Comparison of ENCODE assay signal across 12 cellular contexts in genomic region chr2:10414000-10414451, GRCh38. TPM values are rescaled to one million over a fixed set of nuclear protein-coding genes. Genes with fewer than 3 reads are reported as not detected.
DNase-seq lines count a peak whose midpoint lies in the region; ATAC-seq and TF ChIP-seq lines count a peak whose summit lies in the region.
"Had no signal": no experiment of that assay in that cellular context is flagged by ENCODE, and none has a peak within 500 bp of the region (broad histone marks: within the 10 kb centered on the region; RNA-seq: fewer than 3 reads in every experiment).

No MANE protein-coding gene starts in this region.

- H3K4me3 ChIP-seq in GM23248: no peak overlapping the region
- H3K4me3 ChIP-seq in PC-3 (ENCODE audit: low read length): no peak overlapping the region
- H3K4me3 ChIP-seq: breast epithelium, heart right ventricle, prostate gland had no signal

- H3K9me2 ChIP-seq in GM23248 (ENCODE audit: insufficient read depth) (no peaks in the 10 kb centered on the region), PC-3 (replicated peaks; ENCODE audit: low read length) (no peaks in the 10 kb centered on the region)

- H3K9me3 ChIP-seq in GM23248 (ENCODE audit: low read depth) (no peaks in the 10 kb centered on the region), PC-3 (ENCODE audit: low read length) (no peaks in the 10 kb centered on the region)
- H3K9me3 ChIP-seq: breast epithelium, Caco-2, prostate gland had no signal

- 82 to 92% methylated on average over 7 of the region's 7 CpGs for WGBS in GM23248 (ENCODE audit: low coverage in 1 of 2, low lambda C conversion rate in 2 of 2, missing lambda C conversion rate in 2 of 2), 2 experiments

- H2AFZ ChIP-seq in GM23248 (no peak overlapping the region), PC-3 (ENCODE audit: low read length) (no peak overlapping the region)

- ATAC-seq in PC-3 (peak; percentile 74), GM18870 (IDR thresholded peaks at IDR 0.05; ENCODE audit: unreplicated experiment) (no peak), HG02981 (IDR thresholded peaks at IDR 0.05; ENCODE audit: unreplicated experiment) (no peak)

- DNase-seq in AG08396 (ENCODE audit: low spot score): peak; percentile 67
- DNase-seq in GM23248: peak; percentile 58
- peak; percentile 89 for DNase-seq in PC-3
- DNase-seq in hepatic stellate cell (ENCODE audit: low spot score): peak; percentile 46
- DNase-seq in COLO829 (ENCODE audit: low spot score): no peak
- DNase-seq in foreskin melanocyte: no peak
- DNase-seq: Caco-2, heart right ventricle had no signal

- no peak for TF ChIP-seq CTCF in PC-3 (conservative IDR thresholded peaks at IDR 0.05; ENCODE audit: low read depth, low read length)

- H3K27me3 ChIP-seq in GM23248 (replicated peaks; ENCODE audit: insufficient read depth): no peaks in the 10 kb centered on the region
- no peaks in the 10 kb centered on the region for H3K27me3 ChIP-seq in PC-3 (ENCODE audit: low read length)
- H3K27me3 ChIP-seq: breast epithelium, heart right ventricle had no signal

- no peak overlapping the region for H3K27ac ChIP-seq in GM23248
- H3K27ac ChIP-seq in PC-3 (ENCODE audit: low read length): peak overlapping the region; percentile 58
- H3K27ac ChIP-seq: breast epithelium, heart right ventricle, prostate gland had no signal

- H3K9ac ChIP-seq in GM23248 (no peak overlapping the region), PC-3 (ENCODE audit: low read length) (no peak overlapping the region)

- H3K4me1 ChIP-seq in GM23248 (ENCODE audit: insufficient read depth) (peaks cover 7% of the 10 kb centered on the region), PC-3 (ENCODE audit: insufficient read depth, low read length) (peaks cover 34% of the 10 kb centered on the region)
- H3K4me1 ChIP-seq: breast epithelium, prostate gland had no signal

- H4K20me1 ChIP-seq in GM23248 (ENCODE audit: insufficient read depth) (no peaks in the 10 kb centered on the region), PC-3 (ENCODE audit: low read length) (no peaks in the 10 kb centered on the region)

- CTCF ChIA-PET in PC-3 (lab: Charles Lee): no interaction called here

- BruUV-seq in PC-3 (replicated peaks; lab: Mats Ljungman, UMichigan): no TSS peak

- POLR2A ChIA-PET in PC-3 (lab: Charles Lee; ENCODE audit: unreplicated experiment): no interaction called here

- no peaks in the 10 kb centered on the region for H3K36me3 ChIP-seq in GM23248 (ENCODE audit: low read depth)
- H3K36me3 ChIP-seq in PC-3 (ENCODE audit: low read depth, low read length): peaks cover 25% of the 10 kb centered on the region
- H3K36me3 ChIP-seq: breast epithelium, prostate gland had no signal

- intact Hi-C loops in PC-3 (cut with micrococcal nuclease): no loop called here

- in situ Hi-C loops in GM23248 (cut with MboI): loop anchor here (10.0 kb wide), 1 partner anchor 279 kb away; no protein-coding TSS in a partner anchor

- H3K4me2 ChIP-seq in GM23248 (ENCODE audit: unreplicated experiment) (no peak overlapping the region), PC-3 (ENCODE audit: low read length) (peak overlapping the region; percentile 13)

- H3K79me2 ChIP-seq in GM23248 (ENCODE audit: insufficient read depth) (no peaks in the 10 kb centered on the region), PC-3 (ENCODE audit: low read length) (peaks cover 64% of the 10 kb centered on the region)

- peaks cover under 1% of the 10 kb centered on the region for H3F3A ChIP-seq in GM23248 (ENCODE audit: insufficient read depth)
- no peaks in the 10 kb centered on the region for H3F3A ChIP-seq in PC-3 (ENCODE audit: low read length, unreplicated experiment)

RNA-seq across cellular contexts. Expression of gene ODC1, which starts 34.1 kb away (rescaled TPM):
- total RNA-seq in GM23248 (2014; rRNA removed; shearing (Covaris generic)): 106 and 114 TPM in 2 replicates
- 58.3 and 61.5 TPM in 2 replicates for polyA plus RNA-seq in GM23248 (2016; fragmentation: Nextera tagmentation; extraction: Ambion mirVana)
- 712 and 714 TPM in 2 replicates for total RNA-seq in PC-3 (2014; rRNA removed)

Comparison
In these comparisons a context has a peak if more than half of its experiments do, and no peak if none do; other contexts are left out.
1. DNase-seq: peak in AG08396 (single experiment), GM23248 (single experiment), PC-3 (single experiment) and hepatic stellate cell (single experiment); none in COLO829 (single experiment) and foreskin melanocyte (single experiment).